9 cellular contexts compared by ENCODE assay signal in the genomic region with DNA sequence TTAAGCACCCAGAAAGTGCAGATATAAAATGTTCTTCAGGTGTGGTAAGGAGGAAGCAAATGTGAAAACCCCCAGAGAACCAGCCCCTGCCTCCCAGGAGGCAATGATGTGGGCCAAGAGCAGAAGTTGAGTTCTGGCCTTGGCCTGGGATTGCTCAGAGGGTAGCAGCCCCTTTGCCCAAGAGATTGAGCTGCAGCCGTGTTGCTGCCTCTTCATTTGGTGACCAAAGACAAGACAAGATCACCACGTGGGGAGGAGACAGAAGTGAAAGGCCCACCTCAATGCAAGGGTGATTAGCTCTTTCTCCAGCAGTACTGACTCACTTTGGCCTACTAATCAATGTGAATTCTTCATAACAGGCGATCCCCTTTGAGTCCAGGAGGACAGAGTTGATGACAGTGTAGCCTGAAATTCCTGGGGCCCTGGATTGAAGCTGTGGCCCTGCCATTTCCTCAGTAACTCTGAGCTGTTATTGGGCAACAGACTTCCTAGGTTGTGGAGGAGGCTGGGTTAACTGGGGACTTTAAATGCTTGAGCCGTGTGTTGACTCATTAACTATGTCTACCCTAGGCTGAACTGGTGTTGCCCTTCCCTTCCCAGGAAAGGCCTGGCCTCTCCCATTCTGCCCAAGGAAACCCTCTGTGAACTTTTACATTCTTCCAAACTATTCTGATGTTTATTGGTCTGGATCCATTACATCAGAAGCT.
DNase-seq lines count a peak whose midpoint lies in the region; ATAC-seq lines count a peak whose summit lies in the region.
"Had no signal": no experiment of that assay in that cellular context is flagged by ENCODE, and none has a peak within 500 bp of the region (broad histone marks: within the 10 kb centered on the region; RNA-seq: fewer than 3 reads in every experiment).

No MANE protein-coding gene starts in this region.

- H3K9me3 ChIP-seq in mesodermal cell (ENCODE audit: control insufficient read depth, low read length): no peaks in the 10 kb centered on the region
- H3K9me3 ChIP-seq: tibial artery had no signal

- peak; percentile 33 for ATAC-seq in GM18511 (IDR thresholded peaks at IDR 0.05; ENCODE audit: unreplicated experiment)
- ATAC-seq in HG03139 (IDR thresholded peaks at IDR 0.05; ENCODE audit: unreplicated experiment): peak; percentile 27
- ATAC-seq in GM18519 (IDR thresholded peaks at IDR 0.05; ENCODE audit: low FRiP score, unreplicated experiment): no peak
- ATAC-seq in GM21528 (IDR thresholded peaks at IDR 0.05; ENCODE audit: low FRiP score, unreplicated experiment): no peak
- ATAC-seq in GM18867 (IDR thresholded peaks at IDR 0.05; ENCODE audit: unreplicated experiment): no peak

- peak overlapping the region; percentile 26 for H3K27ac ChIP-seq in mesodermal cell (ENCODE audit: low read depth, low read length, severe bottlenecking)
- H3K27ac ChIP-seq: tibial artery had no signal

- H3K4me1 ChIP-seq in mesodermal cell (ENCODE audit: control insufficient read depth, insufficient read depth, low read length, poor library complexity, severe bottlenecking): peaks cover 12% of the 10 kb centered on the region

- DNase-seq in amniotic epithelial cell (ENCODE audit: low read depth) (peak; percentile 63), NCI-H1417 (lab: John Stamatoyannopoulos, UW) (no peak)

- no peak overlapping the region for H3K4me3 ChIP-seq in mesodermal cell (ENCODE audit: extremely low read depth, insufficient read depth, low read length, poor library complexity, severe bottlenecking)
- H3K4me3 ChIP-seq: tibial artery had no signal

- H3K36me3 ChIP-seq in mesodermal cell (ENCODE audit: control insufficient read depth, insufficient read depth, low read length): peaks cover 17% of the 10 kb centered on the region
- H3K36me3 ChIP-seq: tibial artery had no signal

- WGBS in mesodermal cell (ENCODE audit: insufficient coverage in 2 of 2), 2 experiments: 75 to 95% methylated on average over 4 of the region's 4 CpGs

Comparison
In these comparisons a context has a peak if more than half of its experiments do, and no peak if none do; other contexts are left out.
1. ATAC-seq: peak in GM18511 (single experiment) and HG03139 (single experiment); none in GM18519 (single experiment), GM21528 (single experiment) and GM18867 (single experiment).